In the genomic region with DNA sequence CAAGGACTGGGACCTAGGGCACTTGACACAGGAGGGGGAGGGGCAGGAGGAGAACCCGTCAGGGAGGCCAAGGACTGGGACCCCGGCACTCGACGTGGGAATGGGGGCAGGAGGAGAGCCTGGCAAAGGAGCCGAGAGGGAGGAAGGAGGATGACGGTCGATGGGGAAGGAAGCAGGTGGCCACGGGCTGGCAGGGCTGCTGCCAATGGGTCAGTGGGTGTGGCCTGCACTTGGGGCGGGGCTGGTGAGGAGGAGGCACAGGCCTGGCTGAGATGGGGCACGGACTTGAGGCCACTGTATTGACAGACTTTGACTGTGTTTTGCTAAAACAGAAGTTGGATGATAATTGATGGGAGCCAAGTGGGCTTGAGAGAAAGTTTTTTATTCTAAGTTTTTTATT, we compare ENCODE assay signal across 16 cellular contexts.
DNase-seq lines count a peak whose midpoint lies in the region; ATAC-seq and TF ChIP-seq lines count a peak whose summit lies in the region.
"Had no signal": no experiment of that assay in that cellular context is flagged by ENCODE, and none has a peak within 500 bp of the region (broad histone marks: within the 10 kb centered on the region; RNA-seq: fewer than 3 reads in every experiment).

No MANE protein-coding gene starts in this region.

- peaks cover 20% of the 10 kb centered on the region for H3K4me1 ChIP-seq in left ventricle myocardium inferior
- H3K4me1 ChIP-seq: Caco-2 had no signal

- H3K9me3 Mint-ChIP-seq in central memory CD8-positive, alpha-beta T cell: no peaks in the 10 kb centered on the region

- H3K27me3 Mint-ChIP-seq in central memory CD8-positive, alpha-beta T cell: no peaks in the 10 kb centered on the region

- DNase-seq in Right ventricle myocardium inferior (ENCODE audit: missing footprints) (peak; percentile 83), left ventricle myocardium inferior (no peak), mucosa of gallbladder (ENCODE audit: low spot score) (peak; percentile 23), D341Med (ENCODE audit: low spot score) (no peak), occipital lobe (lab: John Stamatoyannopoulos, UW) (no peak), posterior vena cava (ENCODE audit: low spot score) (no peak)
- no peak for DNase-seq in central memory CD8-positive, alpha-beta T cell (ENCODE audit: low spot score in 2 of 2)
- DNase-seq: Caco-2; MG63; NCI-H2029; NCI-H526; ovary; PC-9; stimulated activated CD4-positive, alpha-beta T cell treated with anti-CD3 and anti-CD28 coated beads, Interleukin-15, amount 100 ng/mL, for 24 hours; SW 1271 had no signal

- no peak overlapping the region for H3K4me3 ChIP-seq in left ventricle myocardium inferior
- H3K4me3 ChIP-seq: MG63, ovary, PC-9 had no signal

- no peaks in the 10 kb centered on the region for H3K9me3 ChIP-seq in left ventricle myocardium inferior (replicated peaks)
- H3K9me3 ChIP-seq: Caco-2, MG63, ovary had no signal

- TF ChIP-seq CTCF in left ventricle myocardium inferior (IDR thresholded peaks at IDR 0.05; ENCODE audit: borderline replicate concordance): no peak

- H3K27ac Mint-ChIP-seq in central memory CD8-positive, alpha-beta T cell (ENCODE audit: low read depth): peak overlapping the region; percentile 74

- H3K27ac ChIP-seq in left ventricle myocardium inferior (replicated peaks): no peak overlapping the region
- H3K27ac ChIP-seq: ovary, PC-9 had no signal

- intact Hi-C loops in Right ventricle myocardium inferior (cut with DNase I): no loop called here
- intact Hi-C loops in left ventricle myocardium inferior (cut with micrococcal nuclease): no loop called here
- intact Hi-C loops in posterior vena cava (cut with DNase I): no loop called here

- ATAC-seq in Right ventricle myocardium inferior (peak; percentile 45), GM18907 (IDR thresholded peaks at IDR 0.05; ENCODE audit: unreplicated experiment) (no peak)
- no peak for ATAC-seq in central memory CD8-positive, alpha-beta T cell (replicated peaks; ENCODE audit: extremely low read depth, poor library complexity, severe bottlenecking)

- H3K27me3 ChIP-seq in left ventricle myocardium inferior (ENCODE audit: low read depth): no peaks in the 10 kb centered on the region
- H3K27me3 ChIP-seq: MG63, ovary had no signal

- peaks cover 48% of the 10 kb centered on the region for H3K4me1 Mint-ChIP-seq in central memory CD8-positive, alpha-beta T cell

- peaks cover 51% of the 10 kb centered on the region for H3K36me3 ChIP-seq in left ventricle myocardium inferior
- H3K36me3 ChIP-seq: ovary had no signal

- no peak overlapping the region for H3K4me3 Mint-ChIP-seq in central memory CD8-positive, alpha-beta T cell

- H3K36me3 Mint-ChIP-seq in central memory CD8-positive, alpha-beta T cell (ENCODE audit: insufficient read depth): peaks cover 42% of the 10 kb centered on the region

Comparison
In these comparisons a context has a peak if more than half of its experiments do, and no peak if none do; other contexts are left out.
1. DNase-seq: peak in Right ventricle myocardium inferior (single experiment) and mucosa of gallbladder (single experiment); none in left ventricle myocardium inferior (single experiment), central memory CD8-positive, alpha-beta T cell (0 of 2), D341Med (single experiment), occipital lobe (single experiment) and posterior vena cava (single experiment).